Comparison of ENCODE assay signal across 10 cellular contexts in genomic region chrX:56219702-56220101, GRCh38. TPM values are rescaled to one million over a fixed set of nuclear protein-coding genes. Genes with fewer than 3 reads are reported as not detected.
DNase-seq lines count a peak whose midpoint lies in the region; ATAC-seq, FAIRE-seq and TF ChIP-seq lines count a peak whose summit lies in the region.
"Had no signal": no experiment of that assay in that cellular context is flagged by ENCODE, and none has a peak within 500 bp of the region (broad histone marks: within the 10 kb centered on the region; RNA-seq: fewer than 3 reads in every experiment).

No MANE protein-coding gene starts in this region.

- peak; percentile 10 for TF ChIP-seq CTCF in GM10266 (IDR thresholded peaks at IDR 0.05; ENCODE audit: control insufficient read depth, insufficient read depth, low read depth, missing control alignments)
- TF ChIP-seq CTCF in endothelial cell of umbilical vein (IDR thresholded peaks at IDR 0.05; ENCODE audit: extremely low read depth in 1 of 2, insufficient read depth in 1 of 2, low read depth in 1 of 2, low read length in 2 of 2) = no peak
- TF ChIP-seq CTCF in psoas muscle (IDR thresholded peaks at IDR 0.05) = peak; percentile 17
- TF ChIP-seq CTCF in RWPE1 (conservative IDR thresholded peaks at IDR 0.05; ENCODE audit: low read depth) = no peak

- H3K36me3 Mint-ChIP-seq in activated naive CD8-positive, alpha-beta T cell treated with anti-CD3 and anti-CD28 coated beads for 36 hours = no peaks in the 10 kb centered on the region

- no peak overlapping the region for H3K4me3 Mint-ChIP-seq in activated naive CD8-positive, alpha-beta T cell treated with anti-CD3 and anti-CD28 coated beads for 36 hours
- H3K4me3 Mint-ChIP-seq: activated CD8-positive, alpha-beta T cell treated with anti-CD3 and anti-CD28 coated beads for 36 hours; activated naive CD8-positive, alpha-beta T cell treated with anti-CD3 and anti-CD28 coated beads, Interleukin-2, amount 50 U/mL, for 24 hours had no signal

- TF ChIP-seq POLR2A in endothelial cell of umbilical vein (IDR thresholded peaks at IDR 0.05; ENCODE audit: low read depth, low read length) = no peak

- no peak overlapping the region for H2AFZ ChIP-seq in endothelial cell of umbilical vein (ENCODE audit: low read depth, low read length)

- CTCF ChIA-PET in endothelial cell of umbilical vein (lab: Charles Lee) (no interaction called here), RWPE1 (lab: Yijun Ruan, JAX) (no interaction called here)

- ATAC-seq in psoas muscle = no peak
- ATAC-seq: activated CD8-positive, alpha-beta T cell treated with anti-CD3 and anti-CD28 coated beads for 36 hours; activated naive CD8-positive, alpha-beta T cell treated with anti-CD3 and anti-CD28 coated beads, Interleukin-2, amount 50 U/mL, for 24 hours had no signal

- no peaks in the 10 kb centered on the region for H3K4me1 Mint-ChIP-seq in activated naive CD8-positive, alpha-beta T cell treated with anti-CD3 and anti-CD28 coated beads for 36 hours
- H3K4me1 Mint-ChIP-seq: activated naive CD8-positive, alpha-beta T cell treated with anti-CD3 and anti-CD28 coated beads, Interleukin-2, amount 50 U/mL, for 24 hours had no signal

- H3K27ac Mint-ChIP-seq in activated naive CD8-positive, alpha-beta T cell treated with anti-CD3 and anti-CD28 coated beads for 36 hours = no peak overlapping the region
- H3K27ac Mint-ChIP-seq: activated CD8-positive, alpha-beta T cell treated with anti-CD3 and anti-CD28 coated beads for 36 hours; activated naive CD8-positive, alpha-beta T cell treated with anti-CD3 and anti-CD28 coated beads, Interleukin-2, amount 50 U/mL, for 24 hours had no signal

- POLR2A ChIA-PET in endothelial cell of umbilical vein (lab: Charles Lee) (no interaction called here), RWPE1 (lab: Yijun Ruan, JAX; ENCODE audit: low non-redundant PET) (no interaction called here)

- H3K9me3 ChIP-seq in endothelial cell of umbilical vein (replicated peaks; ENCODE audit: control insufficient read depth, insufficient read depth, low read length) = no peaks in the 10 kb centered on the region
- H3K9me3 ChIP-seq in psoas muscle = no peaks in the 10 kb centered on the region

- peak; percentile 72 for FAIRE-seq in endothelial cell of umbilical vein (lab: Jason Lieb, UNC)

- no peaks in the 10 kb centered on the region for H3K4me1 ChIP-seq in endothelial cell of umbilical vein (ENCODE audit: control insufficient read depth, extremely low read depth, insufficient read depth, low read length)
- H3K4me1 ChIP-seq in psoas muscle = no peaks in the 10 kb centered on the region

- intact Hi-C loops in endothelial cell of umbilical vein (cut with micrococcal nuclease) (no loop called here), psoas muscle (cut with DNase I) (no loop called here)

- no peak overlapping the region for H3K4me2 ChIP-seq in endothelial cell of umbilical vein (ENCODE audit: insufficient read depth, low read length)

- no peak overlapping the region for H3K9ac ChIP-seq in endothelial cell of umbilical vein (replicated peaks; ENCODE audit: extremely low read depth, insufficient read depth, low read length)

- WGBS in psoas muscle, 3 donors = 23 to 42% (median 32%) methylated on average over 4 of the region's 4 CpGs

- no peak overlapping the region for H3K4me3 ChIP-seq in endothelial cell of umbilical vein (replicated peaks in 1 of 3; ENCODE audit: insufficient read depth in 1 of 3, low read depth in 1 of 3, low read length in 3 of 3)
- H3K4me3 ChIP-seq in psoas muscle = no peak overlapping the region

- H3K27me3 Mint-ChIP-seq in activated naive CD8-positive, alpha-beta T cell treated with anti-CD3 and anti-CD28 coated beads for 36 hours = no peaks in the 10 kb centered on the region
- H3K27me3 Mint-ChIP-seq: activated CD8-positive, alpha-beta T cell treated with anti-CD3 and anti-CD28 coated beads for 36 hours; activated naive CD8-positive, alpha-beta T cell treated with anti-CD3 and anti-CD28 coated beads, Interleukin-2, amount 50 U/mL, for 24 hours had no signal

- H4K20me1 ChIP-seq in endothelial cell of umbilical vein (replicated peaks; ENCODE audit: control insufficient read depth, extremely low read depth, insufficient read depth, low read length) = no peaks in the 10 kb centered on the region

- H3K79me2 ChIP-seq in endothelial cell of umbilical vein (ENCODE audit: control insufficient read depth, insufficient read depth, low read length) = no peaks in the 10 kb centered on the region

- no peaks in the 10 kb centered on the region for H3K36me3 ChIP-seq in endothelial cell of umbilical vein (ENCODE audit: control insufficient read depth in 2 of 2, extremely low read depth in 1 of 2, insufficient read depth in 2 of 2, low read length in 2 of 2)
- H3K36me3 ChIP-seq in psoas muscle (ENCODE audit: insufficient read depth in 1 of 2, low read depth in 1 of 2) = no peaks in the 10 kb centered on the region

- BruUV-seq in endothelial cell of umbilical vein (replicated peaks; lab: Mats Ljungman, UMichigan) = no TSS peak

- no peaks in the 10 kb centered on the region for H3K9me3 Mint-ChIP-seq in activated naive CD8-positive, alpha-beta T cell treated with anti-CD3 and anti-CD28 coated beads for 36 hours
- H3K9me3 Mint-ChIP-seq: activated CD8-positive, alpha-beta T cell treated with anti-CD3 and anti-CD28 coated beads for 36 hours had no signal

- dilution Hi-C loops in endothelial cell of umbilical vein (cut with MboI; ENCODE audit: extremely low pct_ligation_motif_present, low sequenced_read_pairs) = no loop called here

- no peak overlapping the region for H3K27ac ChIP-seq in endothelial cell of umbilical vein (ENCODE audit: insufficient read depth, low read depth, low read length)
- no peak overlapping the region for H3K27ac ChIP-seq in psoas muscle
- H3K27ac ChIP-seq in RWPE1 = no peak overlapping the region

- H3K27me3 ChIP-seq in endothelial cell of umbilical vein (ENCODE audit: control insufficient read depth in 2 of 2, insufficient read depth in 2 of 2, low read length in 2 of 2) = no peaks in the 10 kb centered on the region
- H3K27me3 ChIP-seq in psoas muscle (ENCODE audit: insufficient read depth in 3 of 3, low read length in 2 of 3) = peaks cover 0 to 7% (median 0%) of the 10 kb centered on the region in 3 donors

- H3K9me1 ChIP-seq in endothelial cell of umbilical vein (replicated peaks; ENCODE audit: control insufficient read depth, extremely low read depth, insufficient read depth, low read length) = no peaks in the 10 kb centered on the region

- DNase-seq in GM10266 (ENCODE audit: extremely low spot score) (no peak), MV-4-11 (lab: John Stamatoyannopoulos, UW) (peak; percentile 1), endothelial cell of umbilical vein (ENCODE audit: low read depth, low spot score) (peak; percentile 1), psoas muscle (no peak), DMS79 (lab: John Stamatoyannopoulos, UW) (no peak), RWPE1 (ENCODE audit: low spot score) (no peak)
- DNase-seq in activated naive CD8-positive, alpha-beta T cell treated with anti-CD3 and anti-CD28 coated beads for 36 hours = no peak
- DNase-seq: activated CD8-positive, alpha-beta T cell treated with anti-CD3 and anti-CD28 coated beads for 36 hours; activated naive CD8-positive, alpha-beta T cell treated with anti-CD3 and anti-CD28 coated beads, Interleukin-2, amount 50 U/mL, for 24 hours; NCI-H2029 had no signal

TF ChIP-seq in endothelial cell of umbilical vein, 7 proteins besides CTCF, POLR2A, EP300 and RAD21:
- TF ChIP-seq MYC (IDR thresholded peaks at IDR 0.05; ENCODE audit: low read depth, low read length) = no peak
- TF ChIP-seq POLR2AphosphoS5 (IDR thresholded peaks at IDR 0.05; ENCODE audit: insufficient read depth, low read depth, low read length) = no peak
- no peak for TF ChIP-seq EZH2 (IDR thresholded peaks at IDR 0.05; ENCODE audit: borderline replicate concordance, low read depth, low read length, severe bottlenecking)
- TF ChIP-seq FOS (IDR thresholded peaks at IDR 0.05; ENCODE audit: borderline replicate concordance, insufficient read depth, low read length) = no peak
- TF ChIP-seq MAX (IDR thresholded peaks at IDR 0.05; ENCODE audit: insufficient read depth, insufficient read length) = no peak
- TF ChIP-seq JUN (IDR thresholded peaks at IDR 0.05; ENCODE audit: borderline replicate concordance, insufficient read depth, insufficient read length, low read depth) = no peak
- no peak for TF ChIP-seq GATA2 (IDR thresholded peaks at IDR 0.05; ENCODE audit: insufficient read depth, insufficient read length, low read depth, low read length)

RNA-seq across cellular contexts. Expression of gene KLF8, which starts 12.5 kb away (rescaled TPM):
- 1.0 and 1.2 TPM in 2 replicates for total RNA-seq in endothelial cell of umbilical vein
- polyA plus RNA-seq in endothelial cell of umbilical vein = 2.0 and 2.1 TPM in 2 replicates
- polyA plus RNA-seq in endothelial cell of umbilical vein (2011; cell fraction: cytosol; rRNA removed) = 0.80 and 1.3 TPM in 2 replicates
- 5.8 and 6.4 TPM in 2 replicates for polyA plus RNA-seq in endothelial cell of umbilical vein (2011; cell fraction: nucleus; rRNA removed)
- 0.08 and 0.18 TPM in 2 replicates for polyA plus RNA-seq in endothelial cell of umbilical vein (2012)
- polyA minus RNA-seq in endothelial cell of umbilical vein = 3.4 and 5.0 TPM in 2 replicates
- not detected for polyA minus RNA-seq in endothelial cell of umbilical vein (2011; cell fraction: cytosol; rRNA and poly(A)+ RNA removed)
- 1.8 and 4.2 TPM in 2 replicates for polyA minus RNA-seq in endothelial cell of umbilical vein (2011; cell fraction: nucleus; rRNA and poly(A)+ RNA removed)
- total RNA-seq in psoas muscle = 1 to 10 TPM; 2.5 to 5.0 (median 3.6) TPM
- polyA plus RNA-seq in psoas muscle = 1 to 10 TPM in 2 of 3 donors, under 1 TPM in 1; 0.99 to 4.3 (median 1.8) TPM
- 1 to 10 TPM; 1.6 to 1.7 TPM for total RNA-seq in activated naive CD8-positive, alpha-beta T cell treated with anti-CD3 and anti-CD28 coated beads for 36 hours

Comparison
In these comparisons a context has a peak if more than half of its experiments do, and no peak if none do; other contexts are left out.
1. DNase-seq: peak in MV-4-11 (single experiment) and endothelial cell of umbilical vein (single experiment); none in GM10266 (single experiment), psoas muscle (0 of 2), DMS79 (single experiment), RWPE1 (single experiment) and activated naive CD8-positive, alpha-beta T cell treated with anti-CD3 and anti-CD28 coated beads for 36 hours (single experiment).
2. CTCF ChIP-seq: peak in GM10266 (single experiment) and psoas muscle (single experiment); none in endothelial cell of umbilical vein (0 of 2) and RWPE1 (single experiment).